ENCODE assay signal across 15 cellular contexts in genomic region chr11:94674005-94674491, GRCh38.
DNase-seq lines count a peak whose midpoint lies in the region; ATAC-seq, FAIRE-seq and TF ChIP-seq lines count a peak whose summit lies in the region.
"Had no signal": no experiment of that assay in that cellular context is flagged by ENCODE, and none has a peak within 500 bp of the region (broad histone marks: within the 10 kb centered on the region; RNA-seq: fewer than 3 reads in every experiment).

No MANE protein-coding gene starts in this region.

- no peak overlapping the region for H3K27ac Mint-ChIP-seq in stimulated activated naive CD8-positive, alpha-beta T cell treated with anti-CD3 and anti-CD28 coated beads, Interleukin-15, amount 100 ng/mL, for 72 hours
- H3K27ac Mint-ChIP-seq: nephron progenitor cell had no signal

- WGBS in HepG2 (ENCODE audit: low lambda C conversion rate): 0% methylated on average over 3 of the region's 5 CpGs

- H3K27me3 ChIP-seq in RWPE2 (ENCODE audit: insufficient read depth, poor library complexity, severe bottlenecking) (no peaks in the 10 kb centered on the region), HepG2 (ENCODE audit: control insufficient read depth in 1 of 2, insufficient read depth in 2 of 2, low read length in 2 of 2) (no peaks in the 10 kb centered on the region; a peak in 1 of 5 replicates)

- H3K9me3 ChIP-seq in RWPE2 (ENCODE audit: severe bottlenecking): no peaks in the 10 kb centered on the region
- H3K9me3 ChIP-seq in HepG2 (ENCODE audit: low read length): no peaks in the 10 kb centered on the region

- FAIRE-seq in HepG2 (lab: Jason Lieb, UNC): no peak
- FAIRE-seq: endometrium had no signal

- H4K20me1 ChIP-seq in HepG2 (ENCODE audit: insufficient read depth, low read length): no peaks in the 10 kb centered on the region

- H3K4me3 Mint-ChIP-seq in stimulated activated naive CD8-positive, alpha-beta T cell treated with anti-CD3 and anti-CD28 coated beads, Interleukin-15, amount 100 ng/mL, for 72 hours: no peak overlapping the region
- H3K4me3 Mint-ChIP-seq: nephron progenitor cell had no signal

- H3K27me3 Mint-ChIP-seq in stimulated activated naive CD8-positive, alpha-beta T cell treated with anti-CD3 and anti-CD28 coated beads, Interleukin-15, amount 100 ng/mL, for 72 hours: no peaks in the 10 kb centered on the region

- no peaks in the 10 kb centered on the region for H3K79me2 ChIP-seq in HepG2 (ENCODE audit: insufficient read depth, low read length)

- BruUV-seq in HepG2 (replicated peaks; lab: Mats Ljungman, UMichigan): no TSS peak

- TF ChIP-seq POLR2A in HepG2 (IDR thresholded peaks at IDR 0.05; ENCODE audit: insufficient read depth in 1 of 2, low read depth in 2 of 2, low read length in 2 of 2): no peak

- no peak overlapping the region for H3K9ac ChIP-seq in HepG2 (ENCODE audit: insufficient read depth, low read depth, low read length)

- TF ChIP-seq RAD21 in HepG2 (CRISPR knock-in tag; IDR thresholded peaks at IDR 0.05): no peak

- CTCF ChIA-PET in HepG2 (lab: Yijun Ruan, JAX; ENCODE audit: low intra/inter-chr PET ratio, low total read pairs): no interaction called here

- H3K4me2 ChIP-seq in HepG2 (ENCODE audit: low read depth, low read length): no peak overlapping the region

- H2AFZ ChIP-seq in HepG2 (ENCODE audit: low read length): no peak overlapping the region

- H3K4me1 Mint-ChIP-seq in stimulated activated naive CD8-positive, alpha-beta T cell treated with anti-CD3 and anti-CD28 coated beads, Interleukin-15, amount 100 ng/mL, for 72 hours: no peaks in the 10 kb centered on the region

- peak overlapping the region; percentile 56 for H3K27ac ChIP-seq in RWPE2 (ENCODE audit: poor library complexity, severe bottlenecking)
- no peak overlapping the region for H3K27ac ChIP-seq in HepG2 (ENCODE audit: extremely low read length, insufficient read depth, low read length)

- intact Hi-C loops in HepG2 (cut with micrococcal nuclease; ENCODE audit: unreplicated experiment): no loop called here

- H3K9me3 Mint-ChIP-seq in stimulated activated naive CD8-positive, alpha-beta T cell treated with anti-CD3 and anti-CD28 coated beads, Interleukin-15, amount 100 ng/mL, for 72 hours: peaks cover 0 to 3% of the 10 kb centered on the region in 2 donors

- H3K36me3 ChIP-seq in RWPE2 (ENCODE audit: low read depth) (no peaks in the 10 kb centered on the region), HepG2 (replicated peaks in 1 of 2; ENCODE audit: control insufficient read depth in 1 of 2, insufficient read depth in 2 of 2, low read length in 2 of 2) (no peaks in the 10 kb centered on the region)

- DNase-seq in DMS79 (lab: John Stamatoyannopoulos, UW) (peak; percentile 98), NCI-H187 (lab: John Stamatoyannopoulos, UW) (peak; percentile 43 to 74), RWPE2 (ENCODE audit: low spot score) (no peak), myocyte (ENCODE audit: low read depth) (peak; percentile 67), HepG2 (ENCODE audit: low spot score) (no peak), dedifferentiated amniotic fluid mesenchymal stem cell (ENCODE audit: extremely low spot score) (no peak)
- DNase-seq in stimulated activated naive CD8-positive, alpha-beta T cell treated with anti-CD3 and anti-CD28 coated beads, Interleukin-15, amount 100 ng/mL, for 72 hours: no peak
- DNase-seq: activated effector memory CD4-positive, alpha-beta T cell treated with anti-CD3 and anti-CD28 coated beads, Interleukin-2, amount 50 U/mL, for 16 hours; amygdala; HCEC 1CT; NCI-H2227 treated with DMSO at 0.1 percent for 48 hours; nephron progenitor cell; retina had no signal

- peaks cover 45% of the 10 kb centered on the region for H3K4me1 ChIP-seq in RWPE2 (ENCODE audit: insufficient read depth, poor library complexity, severe bottlenecking)
- no peaks in the 10 kb centered on the region for H3K4me1 ChIP-seq in HepG2 (ENCODE audit: insufficient read depth, low read length)

- H3K4me3 ChIP-seq in RWPE2 (ENCODE audit: severe bottlenecking) (no peak overlapping the region), HepG2 (replicated peaks in 1 of 3; ENCODE audit: insufficient read depth in 1 of 3, low read depth in 2 of 3, low read length in 3 of 3) (no peak overlapping the region)

- TF ChIP-seq CTCF in RWPE2 (IDR thresholded peaks at IDR 0.05; ENCODE audit: poor library complexity, severe bottlenecking): no peak
- TF ChIP-seq CTCF in HepG2 (CRISPR knock-in tag; IDR thresholded peaks at IDR 0.05): no peak

- POLR2A ChIA-PET in HepG2 (lab: Yijun Ruan, JAX): no interaction called here

- in situ Hi-C loops in HepG2 (cut with HindIII; ENCODE audit: extremely low pct_ligation_motif_present, low pct_unique_long_range_greater_than_20kb): no loop called here

- TF ChIP-seq EP300 in HepG2 (IDR thresholded peaks at IDR 0.05; ENCODE audit: low read depth in 2 of 2, low read length in 2 of 2): no peak
- no peak for TF ChIP-seq EP300 in HepG2 (CRISPR knock-in tag; IDR thresholded peaks at IDR 0.05; ENCODE audit: borderline replicate concordance)

- ATAC-seq in RWPE2 (ENCODE audit: low read depth) (peak; percentile 62), GM19395 (IDR thresholded peaks at IDR 0.05; ENCODE audit: unreplicated experiment) (no peak), HepG2 (no peak)
- no peak for ATAC-seq in stimulated activated naive CD8-positive, alpha-beta T cell treated with anti-CD3 and anti-CD28 coated beads, Interleukin-15, amount 100 ng/mL, for 72 hours

TF ChIP-seq in HepG2, 621 proteins besides CTCF, POLR2A, EP300 and RAD21:
- TF ChIP-seq ARID3A (IDR thresholded peaks at IDR 0.05; ENCODE audit: low read depth, low read length) (no peak), FOSL2 (CRISPR knock-in tag; IDR thresholded peaks at IDR 0.05) (no peak), SRF (IDR thresholded peaks at IDR 0.05; ENCODE audit: low read depth, low read length) (no peak), NCOA1 (CRISPR knock-in tag; IDR thresholded peaks at IDR 0.05) (no peak)

Comparison
In these comparisons a context has a peak if more than half of its experiments do, and no peak if none do; other contexts are left out.
1. DNase-seq: peak in DMS79 (single experiment), NCI-H187 (2 of 2) and myocyte (single experiment); none in RWPE2 (single experiment), HepG2 (single experiment), dedifferentiated amniotic fluid mesenchymal stem cell (single experiment) and stimulated activated naive CD8-positive, alpha-beta T cell treated with anti-CD3 and anti-CD28 coated beads, Interleukin-15, amount 100 ng/mL, for 72 hours (0 of 2).